ENCODE assay signal across 8 cellular contexts in the genomic region with DNA sequence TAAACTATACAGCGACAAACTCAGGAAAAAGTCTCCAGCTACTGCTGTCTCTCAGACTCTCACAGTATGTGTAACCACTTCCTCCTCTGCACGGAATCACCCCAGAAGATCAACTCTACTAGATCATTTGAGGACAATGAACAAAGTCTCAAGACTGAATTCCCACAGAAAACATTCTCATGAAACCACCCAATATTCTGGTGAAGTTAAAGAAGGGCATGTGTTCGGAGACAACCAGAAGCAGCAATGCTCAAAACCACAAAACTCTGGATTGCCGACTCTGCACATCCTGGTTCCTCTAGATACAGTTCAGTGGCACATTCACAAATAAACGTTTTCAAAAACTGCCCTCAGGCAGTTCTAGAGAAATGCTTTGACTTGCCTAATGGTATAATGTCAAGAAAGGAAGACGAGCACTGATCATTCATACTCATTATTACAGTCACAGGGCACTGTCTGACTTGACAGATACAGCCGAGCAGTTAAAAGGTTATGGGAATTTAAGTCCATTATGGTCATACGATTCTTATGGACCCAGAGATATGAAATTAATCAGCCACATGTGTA.
DNase-seq lines count a peak whose midpoint lies in the region; ATAC-seq and TF ChIP-seq lines count a peak whose summit lies in the region.

No MANE protein-coding gene starts in this region.

- TF ChIP-seq POLR2A in prostate gland (IDR thresholded peaks at IDR 0.05), result no peak

- TF ChIP-seq CTCF in OCI-LY3 (IDR thresholded peaks at IDR 0.05; ENCODE audit: low read depth, low read length) (no peak), prostate gland (IDR thresholded peaks at IDR 0.05) (no peak)

- H3K9me3 ChIP-seq in OCI-LY3 (ENCODE audit: insufficient read depth, low read length), result no peaks in the 10 kb centered on the region
- no peaks in the 10 kb centered on the region for H3K9me3 ChIP-seq in mesenchymal stem cell (ENCODE audit: control insufficient read depth, low read length)
- no peaks in the 10 kb centered on the region for H3K9me3 ChIP-seq in prostate gland

- peak; percentile 94 for ATAC-seq in HG02973 (IDR thresholded peaks at IDR 0.05; ENCODE audit: unreplicated experiment)

- no peak overlapping the region for H4K91ac ChIP-seq in mesenchymal stem cell (ENCODE audit: low read length)

- H3K9ac ChIP-seq in OCI-LY3 (ENCODE audit: low read length) (peak overlapping the region; percentile 51), mesenchymal stem cell (ENCODE audit: low read length) (no peak overlapping the region)

- no peaks in the 10 kb centered on the region for H3K79me1 ChIP-seq in mesenchymal stem cell (replicated peaks; ENCODE audit: low read length, poor library complexity, severe bottlenecking)

- no peak overlapping the region for H4K8ac ChIP-seq in mesenchymal stem cell (ENCODE audit: low read length)

- H2BK15ac ChIP-seq in mesenchymal stem cell (ENCODE audit: low read depth, poor library complexity, severe bottlenecking), result no peak overlapping the region

- peak overlapping the region; percentile 85 for H3K4me2 ChIP-seq in OCI-LY3 (ENCODE audit: low read length)
- no peak overlapping the region for H3K4me2 ChIP-seq in mesenchymal stem cell (ENCODE audit: low read length, poor library complexity, severe bottlenecking)

- no peak overlapping the region for H2AK5ac ChIP-seq in mesenchymal stem cell (ENCODE audit: low read length, severe bottlenecking)

- H3K36me3 ChIP-seq in OCI-LY3 (replicated peaks; ENCODE audit: low read depth, low read length) (no peaks in the 10 kb centered on the region), mesenchymal stem cell (ENCODE audit: control insufficient read depth in 1 of 2, insufficient read depth in 2 of 2, low read depth in 1 of 2, low read length in 2 of 2) (no peaks in the 10 kb centered on the region), prostate gland (no peaks in the 10 kb centered on the region)

- H3K27ac ChIP-seq in OCI-LY3 (ENCODE audit: low read length) (peak overlapping the region; percentile 28), mesenchymal stem cell (ENCODE audit: low read length, poor library complexity, severe bottlenecking) (peak overlapping the region; percentile 2), prostate gland (no peak overlapping the region)

- no peaks in the 10 kb centered on the region for H3K79me2 ChIP-seq in OCI-LY3 (ENCODE audit: low read length)

- H3K18ac ChIP-seq in mesenchymal stem cell (ENCODE audit: low read depth in 1 of 2, low read length in 2 of 2), result peak overlapping the region in 1 of 2 experiments; percentile 49

- H3K14ac ChIP-seq in mesenchymal stem cell (ENCODE audit: low read length in 2 of 2), result no peak overlapping the region

- peak; percentile 38 for DNase-seq in activated T-cell treated with anti-CD3 and anti-CD28 coated beads, Interleukin-2, amount 50 U/mL, for 1 hour
- DNase-seq in activated T-cell treated with anti-CD3 and anti-CD28 coated beads for 4 hours (no peak), amniotic epithelial cell (ENCODE audit: low read depth) (peak; percentile 83), mesenchymal stem cell (peak; percentile 97), NCI-H2227 treated with DMSO at 0.1 percent for 48 hours (lab: John Stamatoyannopoulos, UW) (no peak), prostate gland (ENCODE audit: low spot score) (no peak)

- no peak overlapping the region for H2BK5ac ChIP-seq in mesenchymal stem cell (ENCODE audit: low read depth, low read length, poor library complexity, severe bottlenecking)

- H3K23ac ChIP-seq in mesenchymal stem cell (ENCODE audit: low read length in 2 of 2), result no peak overlapping the region

- no peak overlapping the region for H2BK12ac ChIP-seq in mesenchymal stem cell (ENCODE audit: low read length in 2 of 2)

- H3K4ac ChIP-seq in mesenchymal stem cell (ENCODE audit: low read depth in 1 of 2, low read length in 2 of 2), result no peak overlapping the region

- H3K4me3 ChIP-seq in OCI-LY3 (ENCODE audit: low read length) (peak overlapping the region; percentile 72), mesenchymal stem cell (ENCODE audit: insufficient read depth in 1 of 2, low read depth in 1 of 2, low read length in 2 of 2) (no peak overlapping the region), prostate gland (no peak overlapping the region)

- no peaks in the 10 kb centered on the region for H3K27me3 ChIP-seq in OCI-LY3 (ENCODE audit: low read depth, low read length)
- H3K27me3 ChIP-seq in mesenchymal stem cell (ENCODE audit: control insufficient read depth in 1 of 2, insufficient read depth in 1 of 2, low read length in 2 of 2), result no peaks in the 10 kb centered on the region
- H3K27me3 ChIP-seq in prostate gland (replicated peaks; ENCODE audit: insufficient read depth), result no peaks in the 10 kb centered on the region

- intact Hi-C loops in prostate gland (cut with DNase I), result no loop called here

- no peaks in the 10 kb centered on the region for H4K20me1 ChIP-seq in OCI-LY3 (ENCODE audit: insufficient read depth, low read length)

- H2BK120ac ChIP-seq in mesenchymal stem cell (ENCODE audit: low read depth, low read length), result no peak overlapping the region

- WGBS in mesenchymal stem cell, result 25% methylated on average over 3 of the region's 8 CpGs
- 34% methylated on average over 8 of the region's 8 CpGs for WGBS in prostate gland

- H3K4me1 ChIP-seq in OCI-LY3 (ENCODE audit: low read length) (peaks cover 23% of the 10 kb centered on the region), mesenchymal stem cell (ENCODE audit: control insufficient read depth, insufficient read depth, low read depth, low read length) (peaks cover 2% of the 10 kb centered on the region), prostate gland (replicated peaks) (peaks cover 8% of the 10 kb centered on the region)

- peak overlapping the region; percentile 100 for H2AFZ ChIP-seq in OCI-LY3 (ENCODE audit: low read depth, low read length)
- no peak overlapping the region for H2AFZ ChIP-seq in mesenchymal stem cell (ENCODE audit: low read depth, low read length)

Comparison
In these comparisons a context has a peak if more than half of its experiments do, and no peak if none do; other contexts are left out.
1. DNase-seq: peak in activated T-cell treated with anti-CD3 and anti-CD28 coated beads, Interleukin-2, amount 50 U/mL, for 1 hour (single experiment), amniotic epithelial cell (single experiment) and mesenchymal stem cell (single experiment); none in activated T-cell treated with anti-CD3 and anti-CD28 coated beads for 4 hours (single experiment), NCI-H2227 treated with DMSO at 0.1 percent for 48 hours (single experiment) and prostate gland (single experiment).
2. H3K27ac ChIP-seq: peak in OCI-LY3 (single experiment) and mesenchymal stem cell (single experiment); none in prostate gland (0 of 2).